7 cellular contexts compared by ENCODE assay signal in genomic region chr16:18411268-18411885, GRCh38.
DNase-seq lines count a peak whose midpoint lies in the region; ATAC-seq and TF ChIP-seq lines count a peak whose summit lies in the region.
"Not testable (repeated sequence)": the region's sequence is repeated elsewhere in the genome, so short reads cannot be mapped to it uniquely, and the experiment has no call there.

No MANE protein-coding gene starts in this region.

- H4K91ac ChIP-seq in IMR-90 (ENCODE audit: insufficient read depth, low read depth, low read length): not testable (repeated sequence)

- not testable (repeated sequence) for H3K9me1 ChIP-seq in IMR-90 (ENCODE audit: insufficient read depth, low read length)

- H2BK15ac ChIP-seq in IMR-90 (ENCODE audit: low read depth, low read length): not testable (repeated sequence)

- not testable (repeated sequence) for H2BK20ac ChIP-seq in IMR-90 (ENCODE audit: low read depth, low read length)

- WGBS in IMR-90 (ENCODE audit: extremely low coverage in 2 of 2, insufficient read length in 1 of 2), 2 experiments: no CpG with 5 or more reads among the region's 6 CpGs
- no CpG with 5 or more reads among the region's 6 CpGs for WGBS in body of pancreas, 2 donors

- H3K4me1 ChIP-seq in IMR-90 (ENCODE audit: control insufficient read depth, insufficient read depth, low read length); body of pancreas; left lung; mucosa of descending colon (ENCODE audit: low read depth); gastrocnemius medialis: not testable (repeated sequence)

- BruUV-seq in IMR-90 (replicated peaks; lab: Mats Ljungman, UMichigan): not testable (repeated sequence)

- not testable (repeated sequence) for TF ChIP-seq RAD21 in IMR-90 (IDR thresholded peaks at IDR 0.05; ENCODE audit: low read length)

- not testable (repeated sequence) for H2BK5ac ChIP-seq in IMR-90 (ENCODE audit: low read depth, low read length, poor library complexity, severe bottlenecking)

- TF ChIP-seq CTCF in IMR-90 (conservative IDR thresholded peaks at IDR 0.05; ENCODE audit: low read depth, low read length); body of pancreas (IDR thresholded peaks at IDR 0.05); left lung (IDR thresholded peaks at IDR 0.05); mucosa of descending colon (IDR thresholded peaks at IDR 0.05); gastrocnemius medialis (IDR thresholded peaks at IDR 0.05 in 4 of 5, conservative IDR thresholded peaks at IDR 0.05 in 1 of 5): not testable (repeated sequence)

- H2AFZ ChIP-seq in IMR-90 (replicated peaks; ENCODE audit: low read length, poor library complexity): not testable (repeated sequence)

- H3K36me3 ChIP-seq in IMR-90 (ENCODE audit: control insufficient read depth, insufficient read depth, low read length); body of pancreas (replicated peaks in 1 of 2; ENCODE audit: insufficient read depth in 1 of 2, low read depth in 2 of 2); left lung; mucosa of descending colon (ENCODE audit: low read depth); gastrocnemius medialis: not testable (repeated sequence)

- DNase-seq in IMR-90; body of pancreas; Right ventricle myocardium inferior (ENCODE audit: missing footprints); left cardiac atrium; left lung; mucosa of descending colon; gastrocnemius medialis: not testable (repeated sequence)

- TF ChIP-seq POLR2A in IMR-90 (IDR thresholded peaks at IDR 0.05; ENCODE audit: low read depth, low read length); body of pancreas (IDR thresholded peaks at IDR 0.05); gastrocnemius medialis (IDR thresholded peaks at IDR 0.05): not testable (repeated sequence)

- not testable (repeated sequence) for H3K4me3 ChIP-seq in IMR-90 (ENCODE audit: insufficient read depth, low read depth, low read length); body of pancreas; left lung; mucosa of descending colon; gastrocnemius medialis

- dilution Hi-C loops in IMR-90 (cut with HindIII; ENCODE audit: low sequenced_read_pairs, unreplicated experiment): not testable (repeated sequence)

- not testable (repeated sequence) for H3K23ac ChIP-seq in IMR-90 (ENCODE audit: low read depth, low read length)

- not testable (repeated sequence) for H3K4ac ChIP-seq in IMR-90 (ENCODE audit: low read depth, low read length)

- H4K20me1 ChIP-seq in IMR-90 (ENCODE audit: insufficient read depth, low read length): not testable (repeated sequence)

- H3K27ac ChIP-seq in IMR-90 (ENCODE audit: insufficient read depth, low read length); body of pancreas; left lung; gastrocnemius medialis: not testable (repeated sequence)

- CTCF ChIA-PET in IMR-90 (lab: Yijun Ruan, JAX): not testable (repeated sequence)

- not testable (repeated sequence) for H3K9me3 ChIP-seq in IMR-90 (ENCODE audit: control insufficient read depth, insufficient read depth, low read length); body of pancreas; left lung; mucosa of descending colon; gastrocnemius medialis

- not testable (repeated sequence) for H3K4me2 ChIP-seq in IMR-90 (ENCODE audit: low read depth, low read length)

- not testable (repeated sequence) for H3K14ac ChIP-seq in IMR-90 (replicated peaks; ENCODE audit: low read depth, low read length)

- H4K5ac ChIP-seq in IMR-90 (ENCODE audit: low read depth, low read length): not testable (repeated sequence)

- H3K9ac ChIP-seq in IMR-90 (ENCODE audit: low read depth, low read length): not testable (repeated sequence)

- H3K79me1 ChIP-seq in IMR-90 (ENCODE audit: low read depth in 1 of 2, low read length in 2 of 2): not testable (repeated sequence)

- intact Hi-C loops in IMR-90 (cut with micrococcal nuclease); body of pancreas (cut with DNase I); Right ventricle myocardium inferior (cut with DNase I); left cardiac atrium (cut with DNase I); left lung (cut with DNase I); mucosa of descending colon (cut with DNase I, micrococcal nuclease); gastrocnemius medialis (cut with DNase I; ENCODE audit: low total_unique reads): not testable (repeated sequence)

- not testable (repeated sequence) for H3K18ac ChIP-seq in IMR-90 (ENCODE audit: low read depth, low read length)

- H2AK9ac ChIP-seq in IMR-90 (replicated peaks; ENCODE audit: low read depth, low read length, poor library complexity): not testable (repeated sequence)

- not testable (repeated sequence) for H4K8ac ChIP-seq in IMR-90 (ENCODE audit: low read depth in 2 of 2, low read length in 2 of 2)

- POLR2A ChIA-PET in IMR-90 (lab: Charles Lee; ENCODE audit: unreplicated experiment): not testable (repeated sequence)

- H2AK5ac ChIP-seq in IMR-90 (ENCODE audit: low read depth, low read length): not testable (repeated sequence)

- H3K56ac ChIP-seq in IMR-90 (ENCODE audit: extremely low read depth, insufficient read depth, low read length): not testable (repeated sequence)

- not testable (repeated sequence) for H2BK120ac ChIP-seq in IMR-90 (ENCODE audit: low read depth, low read length)

- ATAC-seq in IMR-90 (ENCODE audit: low read depth) (peak; percentile 81), body of pancreas (peak; percentile 33), Right ventricle myocardium inferior (peak; percentile 82), left cardiac atrium (peak; percentile 61 to 89), left lung (peak; percentile 75), mucosa of descending colon (peak; percentile 50), gastrocnemius medialis (peak; percentile 50 to 61)

- in situ Hi-C loops in IMR-90 (cut with MboI; ENCODE audit: low sequenced_read_pairs); gastrocnemius medialis (cut with MboI; ENCODE audit: low sequenced_read_pairs in 4 of 4): not testable (repeated sequence)

- H3K27me3 ChIP-seq in IMR-90 (ENCODE audit: control insufficient read depth, insufficient read depth, low read length); body of pancreas; left lung; gastrocnemius medialis: not testable (repeated sequence)
